ENCODE assay signal across 8 cellular contexts in the genomic region with DNA sequence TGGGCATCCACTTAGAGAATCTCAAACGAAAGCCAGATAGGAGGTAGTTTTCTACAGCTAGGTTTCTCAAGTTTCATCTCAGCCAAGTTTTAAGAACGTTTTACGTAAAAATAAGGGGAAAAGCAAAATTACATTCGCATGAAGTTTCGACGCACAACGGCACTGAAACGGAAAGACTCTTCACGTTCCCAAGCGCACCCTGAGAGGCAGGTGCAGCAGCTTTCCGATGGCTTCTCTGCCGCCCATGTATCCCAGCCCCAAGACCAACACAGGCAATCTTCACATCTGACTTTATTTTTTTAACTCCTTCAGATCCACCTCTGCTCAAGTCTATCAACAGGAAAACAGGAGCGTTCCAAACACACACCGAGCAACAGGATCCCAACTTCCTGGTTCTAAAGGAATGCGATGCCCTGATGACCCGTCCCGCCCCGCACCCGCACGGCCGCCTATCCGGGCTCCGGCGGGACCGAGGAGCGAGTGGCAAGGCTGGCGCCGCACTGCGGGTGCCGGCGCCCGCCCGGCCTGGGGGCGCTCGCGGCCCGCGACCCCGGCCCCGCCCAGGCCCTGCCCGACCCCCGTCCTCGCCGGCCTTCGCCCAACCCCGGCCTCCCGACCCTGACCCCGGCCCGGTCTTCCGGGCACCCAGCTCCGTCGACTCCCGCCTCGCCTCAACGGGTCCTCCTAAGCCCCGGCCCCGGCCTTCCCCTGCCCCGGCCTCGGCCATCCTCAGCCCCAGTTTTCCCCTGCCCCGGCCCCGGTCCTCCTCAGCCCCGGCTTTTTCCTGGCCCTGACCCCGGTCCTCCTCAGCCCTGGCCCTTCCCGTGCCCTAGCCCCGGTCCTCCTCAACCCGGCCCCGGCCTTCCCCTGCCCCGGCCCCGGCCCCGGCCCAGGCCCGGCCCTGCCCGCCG. TPM values are rescaled to one million over a fixed set of nuclear protein-coding genes. Genes with fewer than 3 reads are reported as not detected.
DNase-seq lines count a peak whose midpoint lies in the region; ATAC-seq and TF ChIP-seq lines count a peak whose summit lies in the region.

No MANE protein-coding gene starts in this region.

- H3K36me3 ChIP-seq in SJCRH30: no peaks in the 10 kb centered on the region; the same call in 1 of the 2 replicates
- no peaks in the 10 kb centered on the region for H3K36me3 ChIP-seq in body of pancreas (replicated peaks in 1 of 2; ENCODE audit: insufficient read depth in 1 of 2, low read depth in 2 of 2)

- ATAC-seq in HG02678 (IDR thresholded peaks at IDR 0.05; ENCODE audit: unreplicated experiment) (peak; percentile 5), body of pancreas (peak; percentile 51)

- DNase-seq in Caki2 (ENCODE audit: low read depth) (peak; percentile 46), SJCRH30 (peak in 1 of 2 experiments; percentile 22), body of pancreas (peak; percentile 55 to 66 (median 64)), iPS-NIHi11 (ENCODE audit: low spot score) (peak; percentile 73), GM13976 (ENCODE audit: low spot score) (no peak), NCI-H2196 (lab: John Stamatoyannopoulos, UW; ENCODE audit: unreplicated experiment) (no peak)

- H3K4me3 ChIP-seq in SJCRH30: peak overlapping the region; percentile 64
- peak overlapping the region; percentile 61 to 77 for H3K4me3 ChIP-seq in body of pancreas
- H3K4me3 ChIP-seq in skin epidermis: peak overlapping the region; percentile 46 to 86 (median 77)

- in situ Hi-C loops in Caki2 (cut with HindIII; ENCODE audit: low pct_unique_long_range_greater_than_20kb, low sequenced_read_pairs) (no loop called here), GM13976 (cut with MboI; ENCODE audit: low sequenced_read_pairs, unreplicated experiment) (no loop called here)

- H3K9me3 ChIP-seq in SJCRH30 (replicated peaks) (no peaks in the 10 kb centered on the region), body of pancreas (no peaks in the 10 kb centered on the region)

- H3K27ac ChIP-seq in SJCRH30 (no peak overlapping the region; the same call in 1 of the 2 replicates), body of pancreas (peak overlapping the region; percentile 91 to 96 (median 92)), skin epidermis (peak overlapping the region; percentile 73 to 100 (median 93))

- H3K4me1 ChIP-seq in SJCRH30: no peaks in the 10 kb centered on the region; the same call in 1 of the 2 replicates
- H3K4me1 ChIP-seq in body of pancreas: peaks cover 45% of the 10 kb centered on the region

- intact Hi-C loops in body of pancreas (cut with DNase I): loop anchor here (10.0 kb wide), 1 partner anchor 54 kb away; a partner anchor contains a TSS

- WGBS in body of pancreas, 2 donors: 0 to 1% methylated on average over 18 to 66 of the region's 73 CpGs

- peak in 2 of 3 donors; percentile 17 to 20 for TF ChIP-seq POLR2A in body of pancreas (IDR thresholded peaks at IDR 0.05)

- TF ChIP-seq CTCF in body of pancreas (IDR thresholded peaks at IDR 0.05) (no peak), GM13976 (IDR thresholded peaks at IDR 0.05; ENCODE audit: borderline replicate concordance, control extremely low read depth, extremely low read depth, insufficient read depth, missing control alignments) (no peak)

- no peaks in the 10 kb centered on the region for H3K27me3 ChIP-seq in SJCRH30
- H3K27me3 ChIP-seq in body of pancreas: no peaks in the 10 kb centered on the region

RNA-seq across cellular contexts. Expression of a gene that starts 0.8 kb away (rescaled TPM):
- total RNA-seq in Caki2 (2014; rRNA removed; shearing (Covaris generic); ENCODE audit: low replicate concordance): 8.3 and 15.3 TPM in 2 replicates
- 29.1 and 29.4 TPM in 2 replicates for total RNA-seq in SJCRH30 (2014; rRNA removed; shearing (Covaris generic))
- total RNA-seq in body of pancreas: 10 to 100 TPM; 41.0 to 61.6 TPM

RNA-seq across cellular contexts. Expression of a gene that starts 57.6 kb away (rescaled TPM):
- 58.9 and 80.1 TPM in 2 replicates for total RNA-seq in Caki2 (2014; rRNA removed; shearing (Covaris generic); ENCODE audit: low replicate concordance)
- total RNA-seq in SJCRH30 (2014; rRNA removed; shearing (Covaris generic)): 52.3 and 58.5 TPM in 2 replicates
- total RNA-seq in body of pancreas: 10 to 100 TPM in 1 of 2 donors, 1 to 10 TPM in 1; 8.3 to 20.4 TPM

Comparison
In these comparisons a context has a peak if more than half of its experiments do, and no peak if none do; other contexts are left out.
1. DNase-seq: peak in Caki2 (single experiment), body of pancreas (4 of 4) and iPS-NIHi11 (single experiment); none in GM13976 (single experiment) and NCI-H2196 (single experiment).
2. Peak in every context shown above with its lines, with median percentiles within 50 percentile points of each other: H3K4me3 ChIP-seq.